ENCODE assay signal across 1 cellular context in genomic region chr2:112435716-112436431, GRCh38.
A peak's percentile ranks its signal among the peaks of the same experiment; 100 is the strongest.
TF ChIP-seq lines count a peak whose summit lies in the region.

No MANE protein-coding gene starts in this region.

TF ChIP-seq in HepG2, 621 proteins besides CTCF, POLR2A, EP300 and RAD21:
- TF ChIP-seq EED (CRISPR knock-in tag; IDR thresholded peaks at IDR 0.05): 0 out of 2 replicates have a peak, but pooled peaks have one; percentile 62
- TF ChIP-seq, protein P1, sequence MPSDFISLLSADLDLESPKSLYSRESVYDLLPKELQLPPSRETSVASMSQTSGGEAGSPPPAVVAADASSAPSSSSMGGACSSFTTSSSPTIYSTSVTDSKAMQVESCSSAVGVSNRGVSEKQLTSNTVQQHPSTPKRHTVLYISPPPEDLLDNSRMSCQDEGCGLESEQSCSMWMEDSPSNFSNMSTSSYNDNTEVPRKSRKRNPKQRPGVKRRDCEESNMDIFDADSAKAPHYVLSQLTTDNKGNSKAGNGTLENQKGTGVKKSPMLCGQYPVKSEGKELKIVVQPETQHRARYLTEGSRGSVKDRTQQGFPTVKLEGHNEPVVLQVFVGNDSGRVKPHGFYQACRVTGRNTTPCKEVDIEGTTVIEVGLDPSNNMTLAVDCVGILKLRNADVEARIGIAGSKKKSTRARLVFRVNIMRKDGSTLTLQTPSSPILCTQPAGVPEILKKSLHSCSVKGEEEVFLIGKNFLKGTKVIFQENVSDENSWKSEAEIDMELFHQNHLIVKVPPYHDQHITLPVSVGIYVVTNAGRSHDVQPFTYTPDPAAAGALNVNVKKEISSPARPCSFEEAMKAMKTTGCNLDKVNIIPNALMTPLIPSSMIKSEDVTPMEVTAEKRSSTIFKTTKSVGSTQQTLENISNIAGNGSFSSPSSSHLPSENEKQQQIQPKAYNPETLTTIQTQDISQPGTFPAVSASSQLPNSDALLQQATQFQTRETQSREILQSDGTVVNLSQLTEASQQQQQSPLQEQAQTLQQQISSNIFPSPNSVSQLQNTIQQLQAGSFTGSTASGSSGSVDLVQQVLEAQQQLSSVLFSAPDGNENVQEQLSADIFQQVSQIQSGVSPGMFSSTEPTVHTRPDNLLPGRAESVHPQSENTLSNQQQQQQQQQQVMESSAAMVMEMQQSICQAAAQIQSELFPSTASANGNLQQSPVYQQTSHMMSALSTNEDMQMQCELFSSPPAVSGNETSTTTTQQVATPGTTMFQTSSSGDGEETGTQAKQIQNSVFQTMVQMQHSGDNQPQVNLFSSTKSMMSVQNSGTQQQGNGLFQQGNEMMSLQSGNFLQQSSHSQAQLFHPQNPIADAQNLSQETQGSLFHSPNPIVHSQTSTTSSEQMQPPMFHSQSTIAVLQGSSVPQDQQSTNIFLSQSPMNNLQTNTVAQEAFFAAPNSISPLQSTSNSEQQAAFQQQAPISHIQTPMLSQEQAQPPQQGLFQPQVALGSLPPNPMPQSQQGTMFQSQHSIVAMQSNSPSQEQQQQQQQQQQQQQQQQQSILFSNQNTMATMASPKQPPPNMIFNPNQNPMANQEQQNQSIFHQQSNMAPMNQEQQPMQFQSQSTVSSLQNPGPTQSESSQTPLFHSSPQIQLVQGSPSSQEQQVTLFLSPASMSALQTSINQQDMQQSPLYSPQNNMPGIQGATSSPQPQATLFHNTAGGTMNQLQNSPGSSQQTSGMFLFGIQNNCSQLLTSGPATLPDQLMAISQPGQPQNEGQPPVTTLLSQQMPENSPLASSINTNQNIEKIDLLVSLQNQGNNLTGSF (CRISPR knock-in tag; IDR thresholded peaks at IDR 0.05): peak; percentile 47; the same call in 1 of the 2 replicates
- TF ChIP-seq MTA1 (CRISPR knock-in tag; IDR thresholded peaks at IDR 0.05; ENCODE audit: borderline replicate concordance): 0 out of 2 replicates have a peak, but pooled peaks have one; percentile 57
- TF ChIP-seq ZNF263 (CRISPR knock-in tag; IDR thresholded peaks at IDR 0.05): peak; percentile 18; the same call in 1 of the 2 replicates
- peak; percentile 43; the same call in 1 of the 2 replicates for TF ChIP-seq ZNF687 (CRISPR knock-in tag; IDR thresholded peaks at IDR 0.05)
- peak; percentile 27; the same call in 1 of the 2 replicates for TF ChIP-seq ZFX (CRISPR knock-in tag; IDR thresholded peaks at IDR 0.05; ENCODE audit: low read depth)
